ENCODE assay signal across 10 cellular contexts in the genomic region with DNA sequence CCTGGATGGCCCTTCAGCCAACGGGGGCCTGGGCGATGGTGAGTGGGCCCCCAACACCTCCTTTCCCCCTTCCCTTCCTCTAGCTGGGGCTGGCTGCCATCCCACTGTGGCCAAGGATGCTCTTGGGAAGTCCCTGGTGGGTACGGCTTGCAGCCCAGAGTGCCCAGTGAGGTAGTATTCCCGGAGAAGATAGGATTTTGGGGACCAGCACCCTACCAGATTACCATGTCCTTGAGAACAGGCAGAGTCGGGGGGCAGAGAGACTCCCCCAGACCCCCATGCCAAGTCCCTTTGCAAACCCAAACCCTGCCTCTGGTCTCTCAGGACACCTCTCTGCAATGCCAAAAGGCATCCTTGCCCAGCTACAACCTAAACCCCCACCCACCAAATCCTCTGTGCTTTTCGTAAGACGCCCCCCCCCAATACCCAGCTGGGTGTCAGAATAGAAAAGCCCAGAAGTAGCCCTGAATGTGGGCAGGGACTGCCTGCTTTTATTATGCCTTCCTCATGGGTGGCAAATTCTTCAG. TPM values are rescaled to one million over a fixed set of nuclear protein-coding genes. Genes with fewer than 3 reads are reported as not detected.
DNase-seq lines count a peak whose midpoint lies in the region; ATAC-seq, FAIRE-seq and TF ChIP-seq lines count a peak whose summit lies in the region.
"Had no signal": no experiment of that assay in that cellular context is flagged by ENCODE, and none has a peak within 500 bp of the region (broad histone marks: within the 10 kb centered on the region; RNA-seq: fewer than 3 reads in every experiment).

No MANE protein-coding gene starts in this region.

- H3K27me3 ChIP-seq in brain microvascular endothelial cell (replicated peaks) = no peaks in the 10 kb centered on the region
- no peaks in the 10 kb centered on the region for H3K27me3 ChIP-seq in smooth muscle cell (ENCODE audit: low read depth)

- H2AFZ ChIP-seq in smooth muscle cell (ENCODE audit: low read depth) = no peak overlapping the region

- H3K9me3 ChIP-seq in HEK293 (ENCODE audit: control insufficient read depth, insufficient read depth, low read depth, low read length) (no peaks in the 10 kb centered on the region), kidney (ENCODE audit: control insufficient read depth in 1 of 2, low read length in 2 of 2) (no peaks in the 10 kb centered on the region), smooth muscle cell (replicated peaks; ENCODE audit: low read depth) (no peaks in the 10 kb centered on the region)

- FAIRE-seq in kidney (lab: Jason Lieb, UNC) = no peak
- no peak for FAIRE-seq in D721Med (lab: Jason Lieb, UNC)

- no peaks in the 10 kb centered on the region for H4K20me1 ChIP-seq in smooth muscle cell (ENCODE audit: low read depth)

- POLR2A ChIA-PET in HEK293 (lab: Yijun Ruan, JAX) = interaction anchor here (0.7 kb wide), 1 partner anchor 279 kb away, joined by 7 read pairs; no protein-coding TSS in a partner anchor

- H3K27ac ChIP-seq in HEK293 (ENCODE audit: extremely low read depth, low read depth, low read length) = peak overlapping the region; percentile 37; the same call in 1 of the 2 replicates
- no peak overlapping the region for H3K27ac ChIP-seq in brain microvascular endothelial cell
- peak overlapping the region; percentile 60 to 68 for H3K27ac ChIP-seq in kidney (ENCODE audit: low read depth in 2 of 2, low read length in 2 of 2)
- no peak overlapping the region for H3K27ac ChIP-seq in smooth muscle cell (ENCODE audit: low read depth)

- H3K79me2 ChIP-seq in smooth muscle cell (ENCODE audit: low read depth) = no peaks in the 10 kb centered on the region

- H3K4me1 ChIP-seq in HEK293 (ENCODE audit: control insufficient read depth, insufficient read depth, low read length) (peaks cover 19% of the 10 kb centered on the region), kidney (ENCODE audit: control insufficient read depth in 1 of 2, insufficient read depth in 1 of 2, low read depth in 1 of 2, low read length in 2 of 2) (peaks cover 14 to 29% of the 10 kb centered on the region in 2 donors), smooth muscle cell (ENCODE audit: low read depth) (peaks cover 42% of the 10 kb centered on the region)

- H3K4me3 ChIP-seq in HEK293 (ENCODE audit: low read depth, low read length) (no peak overlapping the region), brain microvascular endothelial cell (ENCODE audit: low read depth, low read length) (peak overlapping the region; percentile 20), kidney (ENCODE audit: low read length in 2 of 2) (peak overlapping the region; percentile 48 to 56), smooth muscle cell (peak overlapping the region; percentile 37)

- H3K36me3 ChIP-seq in HEK293 (ENCODE audit: control insufficient read depth in 2 of 2, insufficient read depth in 1 of 2, low read length in 2 of 2) (no peaks in the 10 kb centered on the region), brain microvascular endothelial cell (replicated peaks) (no peaks in the 10 kb centered on the region), kidney (ENCODE audit: control insufficient read depth in 1 of 2, insufficient read depth in 2 of 2, low read length in 2 of 2) (no peaks in the 10 kb centered on the region), smooth muscle cell (ENCODE audit: low read depth) (no peaks in the 10 kb centered on the region)

- 80% methylated on average over 7 of the region's 7 CpGs for WGBS in smooth muscle cell (ENCODE audit: low lambda C conversion rate)

- in situ Hi-C loops in brain microvascular endothelial cell (cut with HindIII; ENCODE audit: low pct_ligation_motif_present, low sequenced_read_pairs) = no loop called here

- peak overlapping the region; percentile 50 for H3K4me2 ChIP-seq in smooth muscle cell

- H3K9ac ChIP-seq in kidney (ENCODE audit: low read length in 2 of 2) = peak overlapping the region in 1 of 2 donors; percentile 58
- no peak overlapping the region for H3K9ac ChIP-seq in smooth muscle cell (ENCODE audit: low read depth)

- no peak for ATAC-seq in GM19455 (IDR thresholded peaks at IDR 0.05; ENCODE audit: unreplicated experiment)

- TF ChIP-seq CTCF in HEK293 (tag by site-specific recombination; IDR thresholded peaks at IDR 0.05) = no peak
- TF ChIP-seq CTCF in brain microvascular endothelial cell (IDR thresholded peaks at IDR 0.05; ENCODE audit: low read depth, low read length, missing control alignments) = no peak
- TF ChIP-seq CTCF in kidney (IDR thresholded peaks at IDR 0.05; ENCODE audit: borderline replicate concordance, extremely low read depth, insufficient read depth) = no peak
- no peak for TF ChIP-seq CTCF in smooth muscle cell (IDR thresholded peaks at IDR 0.05; ENCODE audit: borderline replicate concordance, insufficient read depth, poor library complexity, severe bottlenecking)
- TF ChIP-seq CTCF in D721Med (IDR thresholded peaks at IDR 0.05; ENCODE audit: insufficient read depth, missing control alignments) = no peak

- DNase-seq in brain microvascular endothelial cell (no peak), kidney (no peak), smooth muscle cell (lab: John Stamatoyannopoulos, UW; ENCODE audit: unreplicated experiment) (no peak), D721Med (ENCODE audit: insufficient read length, low spot score) (no peak), NCI-H187 (lab: John Stamatoyannopoulos, UW) (no peak)
- DNase-seq in stimulated activated CD8-positive, alpha-beta memory T cell treated with anti-CD3 and anti-CD28 coated beads, Interleukin-4, amount 100 ng/mL, for 48 hours = no peak
- DNase-seq: effector memory CD4-positive, alpha-beta T cell had no signal

- CTCF ChIA-PET in HEK293 (lab: Yijun Ruan, JAX) = interaction anchor here (0.6 to 1.0 kb wide), 6 partner anchors 20 to 1005 kb away, joined by 3 to 4 read pairs (median 3); no protein-coding TSS in a partner anchor

- peaks cover 11% of the 10 kb centered on the region for H3F3A ChIP-seq in smooth muscle cell (ENCODE audit: low read depth)

- intact Hi-C loops in kidney (cut with DNase I) = no loop called here

TF ChIP-seq in HEK293, 187 proteins besides CTCF, POLR2A, EP300 and RAD21:
- TF ChIP-seq GLIS1 (tag by site-specific recombination; IDR thresholded peaks at IDR 0.05) = no peak
- TF ChIP-seq ZNF792 (tag by site-specific recombination; IDR thresholded peaks at IDR 0.05) = no peak

RNA-seq across cellular contexts. Expression of gene HIF3A, which starts 1.7 kb away (rescaled TPM):
- 40.4 TPM for total RNA-seq in kidney
- 3.3 TPM for polyA plus RNA-seq in kidney (ENCODE audit: insufficient read depth, low read depth, low replicate concordance)
- 4.9 and 15.2 TPM in 2 replicates for total RNA-seq in smooth muscle cell
- 16.2 and 20.8 TPM in 2 replicates for polyA plus RNA-seq in smooth muscle cell
- total RNA-seq: HT-29 had no signal

RNA-seq across cellular contexts. Expression of gene PPP5C, which starts 48.3 kb away (rescaled TPM):
- total RNA-seq in kidney (63.7 TPM), smooth muscle cell (34.5 and 44.9 TPM in 2 replicates)
- polyA plus RNA-seq in kidney (ENCODE audit: insufficient read depth, low read depth, low replicate concordance) (54.3 TPM), smooth muscle cell (57.7 and 60.0 TPM in 2 replicates)

Comparison
In these comparisons a context has a peak if more than half of its experiments do, and no peak if none do; other contexts are left out.
1. H3K27ac ChIP-seq: peak in HEK293 (single experiment) and kidney (2 of 2); none in brain microvascular endothelial cell (single experiment) and smooth muscle cell (single experiment).